Comparison of ENCODE assay signal across 1 cellular context in the genomic region with DNA sequence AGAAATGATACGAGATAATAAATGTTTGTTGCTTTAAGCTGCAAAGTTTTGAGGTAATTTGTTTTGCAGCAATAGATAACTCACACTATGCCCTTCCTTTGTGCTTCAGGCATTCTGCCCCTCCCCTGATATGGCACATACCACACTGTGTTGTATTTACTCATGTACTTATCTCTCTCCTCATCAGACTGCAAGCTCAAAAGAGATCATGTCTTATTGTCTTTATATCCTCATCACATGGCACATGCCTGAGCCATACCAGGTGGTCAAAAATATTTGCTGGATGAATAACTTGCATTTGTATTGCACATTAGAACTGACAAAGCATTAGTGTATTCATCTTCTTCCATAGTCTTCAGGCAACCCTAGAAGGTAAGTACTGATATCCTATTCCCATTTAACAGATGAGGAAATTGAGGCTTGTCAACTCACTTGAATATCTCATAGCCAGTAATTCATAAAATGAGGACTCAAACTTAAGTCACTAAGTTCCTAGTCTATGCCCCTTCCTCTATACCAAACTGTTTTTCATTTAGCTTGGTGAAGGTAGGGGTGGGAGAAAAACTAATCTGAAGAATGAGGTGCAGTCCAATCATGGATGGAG.
TF ChIP-seq lines count a peak whose summit lies in the region.

No MANE protein-coding gene starts in this region.

TF ChIP-seq in K562, 482 proteins besides CTCF, POLR2A, EP300 and RAD21 (continued from another document and continues in another):
- TF ChIP-seq, protein P1, sequence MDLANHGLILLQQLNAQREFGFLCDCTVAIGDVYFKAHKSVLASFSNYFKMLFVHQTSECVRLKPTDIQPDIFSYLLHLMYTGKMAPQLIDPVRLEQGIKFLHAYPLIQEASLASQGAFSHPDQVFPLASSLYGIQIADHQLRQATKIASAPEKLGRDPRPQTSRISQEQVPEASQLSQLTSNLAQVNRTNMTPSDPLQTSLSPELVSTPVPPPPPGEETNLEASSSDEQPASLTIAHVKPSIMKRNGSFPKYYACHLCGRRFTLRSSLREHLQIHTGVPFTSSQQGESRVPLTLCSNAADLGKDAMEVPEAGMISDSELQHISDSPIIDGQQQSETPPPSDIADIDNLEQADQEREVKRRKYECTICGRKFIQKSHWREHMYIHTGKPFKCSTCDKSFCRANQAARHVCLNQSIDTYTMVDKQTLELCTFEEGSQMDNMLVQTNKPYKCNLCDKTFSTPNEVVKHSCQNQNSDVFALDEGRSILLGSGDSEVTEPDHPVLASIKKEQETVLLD (IDR thresholded peaks at IDR 0.05): no peak
- TF ChIP-seq EZH2 (IDR thresholded peaks at IDR 0.05; ENCODE audit: borderline replicate concordance, low read depth, low read length): no peak
- no peak for TF ChIP-seq CREB1 (IDR thresholded peaks at IDR 0.05)
- TF ChIP-seq CREB1 (CRISPR knock-in tag; IDR thresholded peaks at IDR 0.05): no peak
- TF ChIP-seq BHLHE40 (IDR thresholded peaks at IDR 0.05; ENCODE audit: low read length): no peak
- no peak for TF ChIP-seq TOE1 (IDR thresholded peaks at IDR 0.05; ENCODE audit: borderline replicate concordance)
- no peak for TF ChIP-seq TOE1 (CRISPR knock-in tag; IDR thresholded peaks at IDR 0.05; ENCODE audit: borderline replicate concordance, low read depth)
- TF ChIP-seq, protein P2, sequence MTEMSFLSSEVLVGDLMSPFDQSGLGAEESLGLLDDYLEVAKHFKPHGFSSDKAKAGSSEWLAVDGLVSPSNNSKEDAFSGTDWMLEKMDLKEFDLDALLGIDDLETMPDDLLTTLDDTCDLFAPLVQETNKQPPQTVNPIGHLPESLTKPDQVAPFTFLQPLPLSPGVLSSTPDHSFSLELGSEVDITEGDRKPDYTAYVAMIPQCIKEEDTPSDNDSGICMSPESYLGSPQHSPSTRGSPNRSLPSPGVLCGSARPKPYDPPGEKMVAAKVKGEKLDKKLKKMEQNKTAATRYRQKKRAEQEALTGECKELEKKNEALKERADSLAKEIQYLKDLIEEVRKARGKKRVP (CRISPR knock-in tag; IDR thresholded peaks at IDR 0.05): no peak
- TF ChIP-seq, protein P3, sequence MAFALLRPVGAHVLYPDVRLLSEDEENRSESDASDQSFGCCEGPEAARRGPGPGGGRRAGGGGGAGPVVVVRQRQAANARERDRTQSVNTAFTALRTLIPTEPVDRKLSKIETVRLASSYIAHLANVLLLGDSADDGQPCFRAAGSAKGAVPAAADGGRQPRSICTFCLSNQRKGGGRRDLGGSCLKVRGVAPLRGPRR (CRISPR knock-in tag; IDR thresholded peaks at IDR 0.05): no peak
- TF ChIP-seq STAT5B (CRISPR knock-in tag; IDR thresholded peaks at IDR 0.05): no peak
- no peak for TF ChIP-seq ZC3H11A (IDR thresholded peaks at IDR 0.05; ENCODE audit: low read depth, low read length)
- TF ChIP-seq ZNF212 (CRISPR knock-in tag; IDR thresholded peaks at IDR 0.05): no peak
- no peak for TF ChIP-seq ZNF583 (CRISPR knock-in tag; IDR thresholded peaks at IDR 0.05)
- no peak for TF ChIP-seq SMARCA4 (IDR thresholded peaks at IDR 0.05)
- TF ChIP-seq CHD4 (IDR thresholded peaks at IDR 0.05; ENCODE audit: insufficient read depth, insufficient replicate concordance, low read depth, low read length, poor library complexity, severe bottlenecking): peak; percentile 81
- no peak for TF ChIP-seq EGR1 (conservative IDR thresholded peaks at IDR 0.05)
- TF ChIP-seq, protein P4, sequence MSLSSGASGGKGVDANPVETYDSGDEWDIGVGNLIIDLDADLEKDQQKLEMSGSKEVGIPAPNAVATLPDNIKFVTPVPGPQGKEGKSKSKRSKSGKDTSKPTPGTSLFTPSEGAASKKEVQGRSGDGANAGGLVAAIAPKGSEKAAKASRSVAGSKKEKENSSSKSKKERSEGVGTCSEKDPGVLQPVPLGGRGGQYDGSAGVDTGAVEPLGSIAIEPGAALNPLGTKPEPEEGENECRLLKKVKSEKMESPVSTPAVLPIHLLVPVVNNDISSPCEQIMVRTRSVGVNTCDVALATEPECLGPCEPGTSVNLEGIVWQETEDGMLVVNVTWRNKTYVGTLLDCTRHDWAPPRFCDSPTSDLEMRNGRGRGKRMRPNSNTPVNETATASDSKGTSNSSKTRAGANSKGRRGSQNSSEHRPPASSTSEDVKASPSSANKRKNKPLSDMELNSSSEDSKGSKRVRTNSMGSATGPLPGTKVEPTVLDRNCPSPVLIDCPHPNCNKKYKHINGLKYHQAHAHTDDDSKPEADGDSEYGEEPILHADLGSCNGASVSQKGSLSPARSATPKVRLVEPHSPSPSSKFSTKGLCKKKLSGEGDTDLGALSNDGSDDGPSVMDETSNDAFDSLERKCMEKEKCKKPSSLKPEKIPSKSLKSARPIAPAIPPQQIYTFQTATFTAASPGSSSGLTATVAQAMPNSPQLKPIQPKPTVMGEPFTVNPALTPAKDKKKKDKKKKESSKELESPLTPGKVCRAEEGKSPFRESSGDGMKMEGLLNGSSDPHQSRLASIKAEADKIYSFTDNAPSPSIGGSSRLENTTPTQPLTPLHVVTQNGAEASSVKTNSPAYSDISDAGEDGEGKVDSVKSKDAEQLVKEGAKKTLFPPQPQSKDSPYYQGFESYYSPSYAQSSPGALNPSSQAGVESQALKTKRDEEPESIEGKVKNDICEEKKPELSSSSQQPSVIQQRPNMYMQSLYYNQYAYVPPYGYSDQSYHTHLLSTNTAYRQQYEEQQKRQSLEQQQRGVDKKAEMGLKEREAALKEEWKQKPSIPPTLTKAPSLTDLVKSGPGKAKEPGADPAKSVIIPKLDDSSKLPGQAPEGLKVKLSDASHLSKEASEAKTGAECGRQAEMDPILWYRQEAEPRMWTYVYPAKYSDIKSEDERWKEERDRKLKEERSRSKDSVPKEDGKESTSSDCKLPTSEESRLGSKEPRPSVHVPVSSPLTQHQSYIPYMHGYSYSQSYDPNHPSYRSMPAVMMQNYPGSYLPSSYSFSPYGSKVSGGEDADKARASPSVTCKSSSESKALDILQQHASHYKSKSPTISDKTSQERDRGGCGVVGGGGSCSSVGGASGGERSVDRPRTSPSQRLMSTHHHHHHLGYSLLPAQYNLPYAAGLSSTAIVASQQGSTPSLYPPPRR (CRISPR knock-in tag; IDR thresholded peaks at IDR 0.05; ENCODE audit: borderline replicate concordance): no peak
- no peak for TF ChIP-seq ILK (tag; IDR thresholded peaks at IDR 0.05; ENCODE audit: borderline replicate concordance, low read depth)
- TF ChIP-seq HDAC2 (IDR thresholded peaks at IDR 0.05): peak; percentile 87
- no peak for TF ChIP-seq U2AF2 (optimal IDR thresholded peaks at IDR 0.05; ENCODE audit: low read depth, low read length)
- no peak for TF ChIP-seq ZNF507 (tag; conservative IDR thresholded peaks at IDR 0.05)
- TF ChIP-seq, protein P5, sequence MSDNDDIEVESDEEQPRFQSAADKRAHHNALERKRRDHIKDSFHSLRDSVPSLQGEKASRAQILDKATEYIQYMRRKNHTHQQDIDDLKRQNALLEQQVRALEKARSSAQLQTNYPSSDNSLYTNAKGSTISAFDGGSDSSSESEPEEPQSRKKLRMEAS (CRISPR knock-in tag; IDR thresholded peaks at IDR 0.05): no peak
- no peak for TF ChIP-seq TAL1 (IDR thresholded peaks at IDR 0.05)
- TF ChIP-seq, protein P6, sequence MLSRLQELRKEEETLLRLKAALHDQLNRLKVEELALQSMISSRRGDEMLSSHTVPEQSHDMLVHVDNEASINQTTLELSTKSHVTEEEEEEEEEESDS (CRISPR knock-in tag; IDR thresholded peaks at IDR 0.05): no peak
- no peak for TF ChIP-seq ZFP36 (IDR thresholded peaks at IDR 0.05; ENCODE audit: low read depth, low read length, partially characterized antibody)
- TF ChIP-seq NFIX (CRISPR knock-in tag; IDR thresholded peaks at IDR 0.05; ENCODE audit: low read depth): no peak
- TF ChIP-seq RFX7 (CRISPR knock-in tag; IDR thresholded peaks at IDR 0.05): no peak
- no peak for TF ChIP-seq GABPA (tag; conservative IDR thresholded peaks at IDR 0.05; ENCODE audit: low read depth)
- TF ChIP-seq, protein P7, sequence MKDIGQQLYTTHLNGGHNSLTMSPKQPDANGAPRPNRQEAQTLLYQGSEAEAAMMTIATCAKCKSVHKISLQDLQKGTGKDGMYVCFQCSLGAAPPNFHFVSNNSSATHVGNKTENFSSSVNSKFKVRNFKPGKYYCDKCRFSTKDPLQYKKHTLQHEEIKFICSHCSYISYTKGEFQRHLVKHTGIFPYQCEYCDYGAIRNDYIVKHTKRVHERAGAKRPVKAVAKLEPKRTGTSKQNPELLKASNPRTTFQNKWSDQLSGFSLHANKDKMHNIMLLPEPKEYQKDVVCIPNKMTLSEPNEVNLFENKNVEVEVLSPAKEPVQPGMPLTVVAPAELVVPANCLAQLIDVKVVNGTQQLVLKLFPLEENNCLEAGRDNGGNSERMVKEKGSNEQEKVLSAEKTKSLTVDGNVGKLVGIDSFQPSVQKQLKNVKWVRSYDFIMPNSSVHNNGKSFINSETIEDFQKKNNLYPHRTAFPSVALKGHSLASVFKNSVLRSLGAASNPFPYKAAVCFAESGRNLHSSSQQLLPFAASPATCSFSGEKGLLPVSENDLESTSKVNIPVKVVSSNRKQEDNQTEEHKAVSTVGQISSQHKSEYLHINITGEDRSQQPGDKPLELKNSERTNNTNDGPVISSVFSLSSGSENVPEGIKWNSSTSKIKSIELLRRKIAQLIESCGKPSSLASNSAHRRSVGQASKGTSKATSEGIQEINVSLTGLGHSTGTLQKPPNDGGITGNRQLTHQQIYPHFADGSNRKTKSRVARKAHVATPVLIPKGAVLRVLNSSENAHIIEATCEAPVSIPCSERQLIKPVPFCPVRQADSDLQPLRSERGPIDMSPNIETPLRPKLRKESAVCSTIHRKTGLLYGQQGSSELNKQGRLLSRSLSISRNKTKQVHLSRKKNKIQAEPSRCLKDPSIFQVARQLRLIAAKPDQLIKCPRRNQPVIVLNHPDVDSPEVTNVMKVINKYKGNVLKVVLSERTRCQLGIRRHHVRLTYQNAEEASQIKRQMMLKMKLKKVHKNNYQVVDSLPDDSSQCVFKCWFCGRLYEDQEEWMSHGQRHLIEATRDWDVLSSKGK (CRISPR knock-in tag; IDR thresholded peaks at IDR 0.05): no peak
- TF ChIP-seq ZNF121 (CRISPR knock-in tag; conservative IDR thresholded peaks at IDR 0.05): no peak
- no peak for TF ChIP-seq LCOR (CRISPR knock-in tag; IDR thresholded peaks at IDR 0.05)
- no peak for TF ChIP-seq PRMT5 (CRISPR knock-in tag; IDR thresholded peaks at IDR 0.05)
- TF ChIP-seq, protein P8, sequence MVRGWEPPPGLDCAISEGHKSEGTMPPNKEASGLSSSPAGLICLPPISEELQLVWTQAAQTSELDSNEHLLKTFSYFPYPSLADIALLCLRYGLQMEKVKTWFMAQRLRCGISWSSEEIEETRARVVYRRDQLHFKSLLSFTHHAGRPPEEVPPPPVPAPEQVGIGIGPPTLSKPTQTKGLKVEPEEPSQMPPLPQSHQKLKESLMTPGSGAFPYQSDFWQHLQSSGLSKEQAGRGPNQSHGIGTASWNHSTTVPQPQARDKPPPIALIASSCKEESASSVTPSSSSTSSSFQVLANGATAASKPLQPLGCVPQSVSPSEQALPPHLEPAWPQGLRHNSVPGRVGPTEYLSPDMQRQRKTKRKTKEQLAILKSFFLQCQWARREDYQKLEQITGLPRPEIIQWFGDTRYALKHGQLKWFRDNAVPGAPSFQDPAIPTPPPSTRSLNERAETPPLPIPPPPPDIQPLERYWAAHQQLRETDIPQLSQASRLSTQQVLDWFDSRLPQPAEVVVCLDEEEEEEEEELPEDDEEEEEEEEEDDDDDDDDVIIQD (CRISPR knock-in tag; IDR thresholded peaks at IDR 0.05): no peak
- TF ChIP-seq TCF7 (IDR thresholded peaks at IDR 0.05; ENCODE audit: borderline replicate concordance): no peak
- peak; percentile 54 for TF ChIP-seq PHF20 (IDR thresholded peaks at IDR 0.05; ENCODE audit: partially characterized antibody)
- no peak for TF ChIP-seq ZNF232 (CRISPR knock-in tag; IDR thresholded peaks at IDR 0.05)
- TF ChIP-seq, protein P9, sequence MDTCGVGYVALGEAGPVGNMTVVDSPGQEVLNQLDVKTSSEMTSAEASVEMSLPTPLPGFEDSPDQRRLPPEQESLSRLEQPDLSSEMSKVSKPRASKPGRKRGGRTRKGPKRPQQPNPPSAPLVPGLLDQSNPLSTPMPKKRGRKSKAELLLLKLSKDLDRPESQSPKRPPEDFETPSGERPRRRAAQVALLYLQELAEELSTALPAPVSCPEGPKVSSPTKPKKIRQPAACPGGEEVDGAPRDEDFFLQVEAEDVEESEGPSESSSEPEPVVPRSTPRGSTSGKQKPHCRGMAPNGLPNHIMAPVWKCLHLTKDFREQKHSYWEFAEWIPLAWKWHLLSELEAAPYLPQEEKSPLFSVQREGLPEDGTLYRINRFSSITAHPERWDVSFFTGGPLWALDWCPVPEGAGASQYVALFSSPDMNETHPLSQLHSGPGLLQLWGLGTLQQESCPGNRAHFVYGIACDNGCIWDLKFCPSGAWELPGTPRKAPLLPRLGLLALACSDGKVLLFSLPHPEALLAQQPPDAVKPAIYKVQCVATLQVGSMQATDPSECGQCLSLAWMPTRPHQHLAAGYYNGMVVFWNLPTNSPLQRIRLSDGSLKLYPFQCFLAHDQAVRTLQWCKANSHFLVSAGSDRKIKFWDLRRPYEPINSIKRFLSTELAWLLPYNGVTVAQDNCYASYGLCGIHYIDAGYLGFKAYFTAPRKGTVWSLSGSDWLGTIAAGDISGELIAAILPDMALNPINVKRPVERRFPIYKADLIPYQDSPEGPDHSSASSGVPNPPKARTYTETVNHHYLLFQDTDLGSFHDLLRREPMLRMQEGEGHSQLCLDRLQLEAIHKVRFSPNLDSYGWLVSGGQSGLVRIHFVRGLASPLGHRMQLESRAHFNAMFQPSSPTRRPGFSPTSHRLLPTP (IDR thresholded peaks at IDR 0.05; ENCODE audit: borderline replicate concordance, extremely low read depth, insufficient read length): no peak
- TF ChIP-seq ZC3H8 (IDR thresholded peaks at IDR 0.05): no peak
- no peak for TF ChIP-seq ZNF274 (IDR thresholded peaks at IDR 0.05; ENCODE audit: borderline replicate concordance, low read depth, low read length)
- no peak for TF ChIP-seq DMBX1 (CRISPR knock-in tag; IDR thresholded peaks at IDR 0.05; ENCODE audit: borderline replicate concordance)
- TF ChIP-seq SRSF1 (IDR thresholded peaks at IDR 0.05; ENCODE audit: low read depth, low read length): no peak
- TF ChIP-seq, protein P10, sequence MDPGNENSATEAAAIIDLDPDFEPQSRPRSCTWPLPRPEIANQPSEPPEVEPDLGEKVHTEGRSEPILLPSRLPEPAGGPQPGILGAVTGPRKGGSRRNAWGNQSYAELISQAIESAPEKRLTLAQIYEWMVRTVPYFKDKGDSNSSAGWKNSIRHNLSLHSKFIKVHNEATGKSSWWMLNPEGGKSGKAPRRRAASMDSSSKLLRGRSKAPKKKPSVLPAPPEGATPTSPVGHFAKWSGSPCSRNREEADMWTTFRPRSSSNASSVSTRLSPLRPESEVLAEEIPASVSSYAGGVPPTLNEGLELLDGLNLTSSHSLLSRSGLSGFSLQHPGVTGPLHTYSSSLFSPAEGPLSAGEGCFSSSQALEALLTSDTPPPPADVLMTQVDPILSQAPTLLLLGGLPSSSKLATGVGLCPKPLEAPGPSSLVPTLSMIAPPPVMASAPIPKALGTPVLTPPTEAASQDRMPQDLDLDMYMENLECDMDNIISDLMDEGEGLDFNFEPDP (CRISPR knock-in tag; IDR thresholded peaks at IDR 0.05): no peak
- TF ChIP-seq ZNF695 (CRISPR knock-in tag; IDR thresholded peaks at IDR 0.05): no peak
